In the genomic region with DNA sequence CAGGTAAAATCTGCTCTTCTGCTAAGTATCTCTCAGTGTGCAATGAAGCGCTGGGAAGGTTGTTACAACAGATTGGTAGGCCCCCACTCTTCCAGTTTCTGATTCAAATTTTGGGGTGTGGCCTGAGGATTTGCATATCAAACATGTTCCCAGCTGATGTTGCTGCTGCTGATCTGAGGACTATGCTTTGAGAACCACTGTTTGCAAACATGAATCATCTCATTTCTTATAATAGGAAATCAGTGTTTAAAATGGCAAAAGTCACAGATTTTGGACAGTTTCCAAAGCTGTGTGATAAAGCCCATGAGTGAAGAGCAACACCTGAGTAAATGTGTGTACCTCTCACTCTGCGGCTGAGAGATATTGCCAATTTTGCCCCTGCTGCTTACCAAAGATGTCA, we compare ENCODE assay signal across 21 cellular contexts. TPM values are rescaled to one million over a fixed set of nuclear protein-coding genes. Genes with fewer than 3 reads are reported as not detected.
"Had no signal": no experiment of that assay in that cellular context is flagged by ENCODE, and none has a peak within 500 bp of the region (broad histone marks: within the 10 kb centered on the region; RNA-seq: fewer than 3 reads in every experiment).

No MANE protein-coding gene starts in this region.

- ATAC-seq: activated CD4-positive, alpha-beta T cell treated with anti-CD3 and anti-CD28 coated beads for 36 hours; activated CD8-positive, alpha-beta T cell treated with anti-CD3 and anti-CD28 coated beads for 36 hours; activated T-helper 17 cell treated with anti-CD3 and anti-CD28 coated beads, Interleukin-2, amount 50 U/mL, for 72 hours; heart right ventricle; left ventricle myocardium superior; natural killer cell treated with Interleukin-12 subunit alpha and Interleukin-12 subunit beta and Interleukin-15 and Interleukin-18, amount 100 ng/mL, for 72 hours; psoas muscle; sciatic nerve had no signal

- DNase-seq: activated CD4-positive, alpha-beta T cell treated with anti-CD3 and anti-CD28 coated beads for 36 hours; activated CD8-positive, alpha-beta T cell treated with anti-CD3 and anti-CD28 coated beads for 36 hours; activated naive CD4-positive, alpha-beta T cell treated with anti-CD3 and anti-CD28 coated beads for 36 hours; adrenal gland; central memory CD4-positive, alpha-beta T cell; cortex of kidney; effector CD8-positive, alpha-beta T cell; foreskin melanocyte; heart right ventricle; left ventricle myocardium superior; mesenchymal stem cell; occipital lobe; psoas muscle; spleen; stimulated activated CD4-positive, alpha-beta T cell treated with anti-CD3 and anti-CD28 coated beads, Interleukin-1b, Interleukin-23, amount 100 ng/mL, for 48 hours; stimulated activated naive CD4-positive, alpha-beta T cell; substantia nigra had no signal

- H3K4me3 ChIP-seq: adrenal gland, heart right ventricle, psoas muscle, spleen had no signal

- H3K9me3 ChIP-seq: adrenal gland, psoas muscle, spleen had no signal

- H3K4me1 ChIP-seq: adrenal gland, heart right ventricle, psoas muscle, spleen had no signal

- H3K27ac ChIP-seq: adrenal gland, heart right ventricle, psoas muscle, spleen had no signal

- H3K36me3 ChIP-seq: adrenal gland, heart right ventricle, spleen had no signal

RNA-seq across cellular contexts. Expression of gene NDNF, which starts 36.2 kb away (rescaled TPM):
- polyA plus RNA-seq: keratinocyte had no signal

RNA-seq across cellular contexts. Expression of gene TNIP3, which starts 55.6 kb away (rescaled TPM):
- polyA plus RNA-seq: psoas muscle had no signal
